ENCODE assay signal across 22 cellular contexts in the genomic region with DNA sequence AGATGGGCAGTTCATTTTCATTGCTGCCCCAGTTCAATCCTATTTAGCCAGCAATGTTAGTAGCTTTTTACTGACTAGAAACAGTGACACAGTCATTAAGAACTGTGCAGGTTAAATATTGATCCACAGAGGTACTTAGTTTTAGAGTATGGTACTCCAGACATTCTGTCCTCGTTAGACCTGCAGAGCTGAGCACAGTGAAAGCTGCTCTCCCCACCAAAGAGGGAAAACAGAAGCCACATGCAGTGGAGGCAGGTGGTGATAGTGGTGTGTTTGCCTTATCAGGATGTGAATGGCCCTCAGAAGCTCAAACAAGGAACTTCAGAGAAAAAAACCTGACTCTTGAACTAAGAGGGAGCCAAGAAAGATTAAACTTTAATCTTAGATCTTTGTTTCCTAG.
DNase-seq lines count a peak whose midpoint lies in the region; ATAC-seq, FAIRE-seq and TF ChIP-seq lines count a peak whose summit lies in the region.
"Had no signal": no experiment of that assay in that cellular context is flagged by ENCODE, and none has a peak within 500 bp of the region (broad histone marks: within the 10 kb centered on the region; RNA-seq: fewer than 3 reads in every experiment).

No MANE protein-coding gene starts in this region.

- TF ChIP-seq RAD21 in K562 (CRISPR knock-in tag; conservative IDR thresholded peaks at IDR 0.05 in 1 of 2, IDR thresholded peaks at IDR 0.05 in 1 of 2), result no peak

- H3K36me3 ChIP-seq in K562 (ENCODE audit: control insufficient read depth, insufficient read depth, low read length), result no peaks in the 10 kb centered on the region
- no peaks in the 10 kb centered on the region for H3K36me3 ChIP-seq in pancreas
- H3K36me3 ChIP-seq: right lobe of liver had no signal

- WGBS in K562 (ENCODE audit: insufficient coverage, low coverage, missing lambda C conversion rate), result 0% methylated on average over 1 of the region's 1 CpG
- 7 to 10% methylated on average over 1 of the region's 1 CpG for WGBS in pancreas, 2 donors

- no peak overlapping the region for H2AFZ ChIP-seq in K562 (ENCODE audit: low read depth, low read length)

- in situ Hi-C loops in K562 (cut with MboI), result no loop called here

- FAIRE-seq in K562 (lab: Jason Lieb, UNC), result peak; percentile 49
- no peak for FAIRE-seq in pancreas (lab: Jason Lieb, UNC)
- FAIRE-seq: astrocyte, D721Med had no signal

- no peak overlapping the region for H3K27ac ChIP-seq in K562 (ENCODE audit: extremely low read depth, low read depth, low read length)
- H3K27ac ChIP-seq in pancreas, result peak overlapping the region in 3 of 4 donors; percentile 33 to 56 (median 40)
- H3K27ac ChIP-seq in RWPE1, result no peak overlapping the region
- H3K27ac ChIP-seq: coronary artery, gastrocnemius medialis, right lobe of liver, SK-N-MC had no signal

- H3K9me3 ChIP-seq in K562 (replicated peaks; ENCODE audit: control insufficient read depth, insufficient read depth, low read depth, low read length) (no peaks in the 10 kb centered on the region; the same call in 1 of the 2 replicates), pancreas (no peaks in the 10 kb centered on the region)
- H3K9me3 ChIP-seq: gastrocnemius medialis, right lobe of liver had no signal

- no peak for TF ChIP-seq EP300 in K562 (IDR thresholded peaks at IDR 0.05; ENCODE audit: low read length)

- no peaks in the 10 kb centered on the region for H3K9me1 ChIP-seq in K562 (ENCODE audit: control insufficient read depth, insufficient read depth, low read length)

- H3K4me1 ChIP-seq in K562 (replicated peaks in 1 of 2; ENCODE audit: control insufficient read depth in 2 of 2, insufficient read depth in 2 of 2, low read length in 2 of 2), result peaks cover 0 to 10% of the 10 kb centered on the region in 2 experiments; a peak in 3 of 5 replicates
- peaks cover 10 to 31% (median 23%) of the 10 kb centered on the region in 3 donors for H3K4me1 ChIP-seq in pancreas

- intact Hi-C loops in K562 (cut with micrococcal nuclease) (no loop called here), pancreas (cut with DNase I) (loop anchor here in 1 of 3 donors (10.0 kb wide), 1 partner anchor 73 kb away; a partner anchor contains a TSS)

- no peak overlapping the region for H3K4me3 ChIP-seq in K562
- H3K4me3 ChIP-seq in pancreas, result no peak overlapping the region
- H3K4me3 ChIP-seq: coronary artery, gastrocnemius medialis, right lobe of liver, SK-N-MC had no signal

- H3K79me2 ChIP-seq in K562 (ENCODE audit: control insufficient read depth, insufficient read depth, low read length), result no peaks in the 10 kb centered on the region

- POLR2A ChIA-PET in K562 (lab: Yijun Ruan, JAX), result interaction anchor here (0.5 to 0.7 kb wide), 2 partner anchors 206 to 508 kb away, joined by 3 read pairs; a partner anchor contains a TSS
- POLR2A ChIA-PET in RWPE1 (lab: Yijun Ruan, JAX; ENCODE audit: low non-redundant PET), result no interaction called here

- DNase-seq in DMS53 (lab: John Stamatoyannopoulos, UW) (peak; percentile 80), NCI-H2029 treated with DMSO at 0.1 percent for 48 hours (lab: John Stamatoyannopoulos, UW) (peak; percentile 73), K562 (ENCODE audit: extremely low read depth in 1 of 4, low spot score in 3 of 4) (peak in 2 of 4 experiments; percentile 21 to 52), pancreas (peak in 2 of 6 donors; percentile 36 to 39), RWPE1 (ENCODE audit: low spot score) (no peak), middle frontal gyrus (ENCODE audit: extremely low spot score, low spot score) (no peak)
- DNase-seq: activated CD4-positive, alpha-beta T cell treated with anti-CD3 and anti-CD28 coated beads, Interleukin-2, amount 50 U/mL, for 1 hour; activated naive CD4-positive, alpha-beta T cell treated with anti-CD3 and anti-CD28 coated beads, Interleukin-2, amount 10 ng/mL, durations not matched to agents 7 days and 5 days; activated T-cell treated with anti-CD3 and anti-CD28 coated beads for 4 hours; gastrocnemius medialis; NCI-H226; nephron progenitor cell; right lobe of liver; stimulated activated CD4-positive, alpha-beta T cell treated with anti-CD3 and anti-CD28 coated beads, Interleukin-1b, Interleukin-23, amount 100 ng/mL, for 48 hours; T1000 had no signal

- H3K4me2 ChIP-seq in K562 (ENCODE audit: insufficient read depth, low read length), result no peak overlapping the region

- H4K20me1 ChIP-seq in K562 (replicated peaks; ENCODE audit: control insufficient read depth, insufficient read depth, low read length), result no peaks in the 10 kb centered on the region

- TF ChIP-seq CTCF in K562 (IDR thresholded peaks at IDR 0.05 in 2 of 3, conservative IDR thresholded peaks at IDR 0.05 in 1 of 3; ENCODE audit: insufficient read depth in 2 of 3, low read depth in 1 of 3, low read length in 3 of 3) (no peak), pancreas (IDR thresholded peaks at IDR 0.05) (no peak), RWPE1 (conservative IDR thresholded peaks at IDR 0.05; ENCODE audit: low read depth) (no peak)

- no peak overlapping the region for H3K9ac ChIP-seq in K562 (ENCODE audit: insufficient read depth in 1 of 2, low read depth in 2 of 2, low read length in 2 of 2)

- no TSS peak for BruUV-seq in K562 (replicated peaks; lab: Mats Ljungman, UMichigan)

- TF ChIP-seq POLR2A in K562 (conservative IDR thresholded peaks at IDR 0.05), result no peak

- peak; percentile 63 for ATAC-seq in K562
- peak; percentile 70 to 90 (median 86) for ATAC-seq in pancreas
- no peak for ATAC-seq in HG03354 (IDR thresholded peaks at IDR 0.05; ENCODE audit: poor library complexity, severe bottlenecking, unreplicated experiment)
- no peak for ATAC-seq in GM18498 (IDR thresholded peaks at IDR 0.05; ENCODE audit: unreplicated experiment)
- ATAC-seq: gastrocnemius medialis, HCT116 had no signal

- no peaks in the 10 kb centered on the region for H3K27me3 ChIP-seq in K562 (ENCODE audit: control insufficient read depth in 2 of 2, insufficient read depth in 2 of 2, low read length in 2 of 2)
- H3K27me3 ChIP-seq in pancreas, result no peaks in the 10 kb centered on the region
- H3K27me3 ChIP-seq: gastrocnemius medialis, right lobe of liver had no signal

- CTCF ChIA-PET in K562 (lab: Yijun Ruan, JAX; ENCODE audit: low intra/inter-chr PET ratio) (no interaction called here), RWPE1 (lab: Yijun Ruan, JAX) (no interaction called here)

TF ChIP-seq in K562, 482 proteins besides CTCF, POLR2A, EP300 and RAD21 (continues in another document):
- TF ChIP-seq CTBP1 (IDR thresholded peaks at IDR 0.05; ENCODE audit: borderline replicate concordance) (peak; percentile 30; the same call in 1 of the 2 replicates), FOXK2 (conservative IDR thresholded peaks at IDR 0.05 in 1 of 2, IDR thresholded peaks at IDR 0.05 in 1 of 2; ENCODE audit: low read depth in 2 of 2) (no peak), ZKSCAN8 (CRISPR knock-in tag; IDR thresholded peaks at IDR 0.05) (no peak), RBM34 (IDR thresholded peaks at IDR 0.05; ENCODE audit: borderline replicate concordance, insufficient read depth, low read length) (no peak), TCF7 (IDR thresholded peaks at IDR 0.05; ENCODE audit: borderline replicate concordance) (no peak), TCF3 (CRISPR knock-in tag; IDR thresholded peaks at IDR 0.05) (peak; percentile 22; the same call in 1 of the 2 replicates), ZNF232 (CRISPR knock-in tag; IDR thresholded peaks at IDR 0.05) (no peak), HCFC1 (IDR thresholded peaks at IDR 0.05; ENCODE audit: low read depth, low read length) (no peak), PURB (CRISPR knock-in tag; IDR thresholded peaks at IDR 0.05; ENCODE audit: low read depth) (no peak)
- TF ChIP-seq, protein P1, sequence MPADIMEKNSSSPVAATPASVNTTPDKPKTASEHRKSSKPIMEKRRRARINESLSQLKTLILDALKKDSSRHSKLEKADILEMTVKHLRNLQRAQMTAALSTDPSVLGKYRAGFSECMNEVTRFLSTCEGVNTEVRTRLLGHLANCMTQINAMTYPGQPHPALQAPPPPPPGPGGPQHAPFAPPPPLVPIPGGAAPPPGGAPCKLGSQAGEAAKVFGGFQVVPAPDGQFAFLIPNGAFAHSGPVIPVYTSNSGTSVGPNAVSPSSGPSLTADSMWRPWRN (IDR thresholded peaks at IDR 0.05; ENCODE audit: low read depth), result no peak
- TF ChIP-seq, protein P2, sequence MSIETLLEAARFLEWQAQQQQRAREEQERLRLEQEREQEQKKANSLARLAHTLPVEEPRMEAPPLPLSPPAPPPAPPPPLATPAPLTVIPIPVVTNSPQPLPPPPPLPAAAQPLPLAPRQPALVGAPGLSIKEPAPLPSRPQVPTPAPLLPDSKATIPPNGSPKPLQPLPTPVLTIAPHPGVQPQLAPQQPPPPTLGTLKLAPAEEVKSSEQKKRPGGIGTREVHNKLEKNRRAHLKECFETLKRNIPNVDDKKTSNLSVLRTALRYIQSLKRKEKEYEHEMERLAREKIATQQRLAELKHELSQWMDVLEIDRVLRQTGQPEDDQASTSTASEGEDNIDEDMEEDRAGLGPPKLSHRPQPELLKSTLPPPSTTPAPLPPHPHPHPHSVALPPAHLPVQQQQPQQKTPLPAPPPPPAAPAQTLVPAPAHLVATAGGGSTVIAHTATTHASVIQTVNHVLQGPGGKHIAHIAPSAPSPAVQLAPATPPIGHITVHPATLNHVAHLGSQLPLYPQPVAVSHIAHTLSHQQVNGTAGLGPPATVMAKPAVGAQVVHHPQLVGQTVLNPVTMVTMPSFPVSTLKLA (conservative IDR thresholded peaks at IDR 0.05), result peak in 1 of 2 experiments; percentile 31; a peak in 1 of 4 replicates

Comparison
In these comparisons a context has a peak if more than half of its experiments do, and no peak if none do; other contexts are left out.
1. DNase-seq: peak in DMS53 (single experiment) and NCI-H2029 treated with DMSO at 0.1 percent for 48 hours (single experiment); none in RWPE1 (single experiment) and middle frontal gyrus (single experiment).
2. ATAC-seq: peak in K562 (single experiment) and pancreas (4 of 4); none in HG03354 (single experiment) and GM18498 (single experiment).
3. H3K27ac ChIP-seq: peak in pancreas (3 of 4); none in K562 (single experiment) and RWPE1 (single experiment).